9 cellular contexts compared by ENCODE assay signal in the genomic region with DNA sequence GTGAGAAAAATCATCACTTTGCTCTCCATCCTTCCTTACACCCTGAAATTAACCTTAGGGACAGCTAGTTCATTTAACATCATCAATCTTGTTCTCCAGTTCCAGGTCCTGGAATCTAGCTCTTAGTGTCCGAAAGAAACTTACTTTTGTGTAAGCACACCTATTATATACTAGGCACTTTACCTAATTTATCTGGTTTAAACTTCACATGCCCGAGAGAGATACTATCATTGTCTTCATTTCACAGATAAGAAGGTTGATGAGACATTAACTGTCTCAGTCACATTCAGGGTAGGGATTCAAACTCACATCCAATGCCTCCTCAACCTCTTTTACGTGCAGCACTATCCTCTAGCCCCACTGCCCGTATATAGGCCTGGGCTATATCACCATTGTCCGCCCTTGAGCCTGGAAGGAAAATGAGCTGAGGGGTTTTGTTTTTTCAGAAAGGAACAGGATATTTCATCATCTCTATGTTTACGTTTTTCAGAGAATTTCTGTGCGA. TPM values are rescaled to one million over a fixed set of nuclear protein-coding genes. Genes with fewer than 3 reads are reported as not detected.
DNase-seq lines count a peak whose midpoint lies in the region; ATAC-seq, FAIRE-seq and TF ChIP-seq lines count a peak whose summit lies in the region.
"Had no signal": no experiment of that assay in that cellular context is flagged by ENCODE, and none has a peak within 500 bp of the region (broad histone marks: within the 10 kb centered on the region; RNA-seq: fewer than 3 reads in every experiment).

No MANE protein-coding gene starts in this region.

- TF ChIP-seq CTCF in DND-41 (IDR thresholded peaks at IDR 0.05; ENCODE audit: borderline replicate concordance, extremely low read depth, low read length, poor library complexity, severe bottlenecking) = no peak
- TF ChIP-seq CTCF in K562 (IDR thresholded peaks at IDR 0.05 in 2 of 3, conservative IDR thresholded peaks at IDR 0.05 in 1 of 3; ENCODE audit: insufficient read depth in 2 of 3, low read depth in 1 of 3, low read length in 3 of 3) = no peak
- no peak for TF ChIP-seq CTCF in lower lobe of right lung (IDR thresholded peaks at IDR 0.05)

- H3K27me3 ChIP-seq in DND-41 (ENCODE audit: insufficient read depth, low read length, poor library complexity) (no peaks in the 10 kb centered on the region), K562 (ENCODE audit: control insufficient read depth in 2 of 2, insufficient read depth in 2 of 2, low read length in 2 of 2) (no peaks in the 10 kb centered on the region), lower lobe of right lung (ENCODE audit: low read depth) (no peaks in the 10 kb centered on the region)

- peak; percentile 48 for FAIRE-seq in K562 (lab: Jason Lieb, UNC)
- peak; percentile 9 for FAIRE-seq in urothelium cell line (lab: Jason Lieb, UNC)
- no peak for FAIRE-seq in frontal cortex (lab: Jason Lieb, UNC)

- H3K9me1 ChIP-seq in K562 (ENCODE audit: control insufficient read depth, insufficient read depth, low read length) = no peaks in the 10 kb centered on the region

- TF ChIP-seq RAD21 in K562 (CRISPR knock-in tag; conservative IDR thresholded peaks at IDR 0.05 in 1 of 2, IDR thresholded peaks at IDR 0.05 in 1 of 2) = no peak

- in situ Hi-C loops in K562 (cut with MboI) = no loop called here

- TSS peak; percentile 97 for BruUV-seq in K562 (replicated peaks; lab: Mats Ljungman, UMichigan)

- H2AFZ ChIP-seq in DND-41 (ENCODE audit: low read depth, low read length) (peak overlapping the region; percentile 98), K562 (ENCODE audit: low read depth, low read length) (peak overlapping the region; percentile 82)

- no peak for TF ChIP-seq EP300 in K562 (IDR thresholded peaks at IDR 0.05; ENCODE audit: low read length)

- H4K20me1 ChIP-seq in DND-41 (ENCODE audit: insufficient read depth, low read length) = no peaks in the 10 kb centered on the region
- no peaks in the 10 kb centered on the region for H4K20me1 ChIP-seq in K562 (replicated peaks; ENCODE audit: control insufficient read depth, insufficient read depth, low read length)

- intact Hi-C loops in K562 (cut with micrococcal nuclease) = loop anchor here (1.0 kb wide), 1 partner anchor 8 kb away; the partner anchor contains the start of gene PEX12
- intact Hi-C loops in lower lobe of right lung (cut with DNase I) = no loop called here

- POLR2A ChIA-PET in K562 (lab: Yijun Ruan, JAX) = interaction anchor here (0.7 to 7.5 kb wide), 9 partner anchors 8 to 1148 kb away, joined by 3 to 132 read pairs (median 4); partner anchors contain the start of genes PEX12, SLFN12L and SLFN14

- CTCF ChIA-PET in K562 (lab: Yijun Ruan, JAX; ENCODE audit: low intra/inter-chr PET ratio) = no interaction called here

- peak overlapping the region; percentile 94 for H3K27ac ChIP-seq in DND-41 (ENCODE audit: low read length)
- peak overlapping the region; percentile 99 for H3K27ac ChIP-seq in K562 (ENCODE audit: extremely low read depth, low read depth, low read length)
- H3K27ac ChIP-seq in lower lobe of right lung = peak overlapping the region; percentile 90

- peak overlapping the region; percentile 58 to 94; a peak in 3 of 4 replicates for H3K4me3 ChIP-seq in DND-41 (ENCODE audit: low read depth in 1 of 2, low read length in 2 of 2)
- peak overlapping the region; percentile 83 for H3K4me3 ChIP-seq in K562
- H3K4me3 ChIP-seq in lower lobe of right lung = peak overlapping the region; percentile 66

- no peak for DNase-seq in DND-41
- DNase-seq in K562 (ENCODE audit: extremely low read depth in 1 of 4, low spot score in 3 of 4) = no peak
- no peak for DNase-seq in lower lobe of right lung
- no peak for DNase-seq in urothelium cell line (ENCODE audit: low spot score)
- no peak for DNase-seq in NCI-H1417 (lab: John Stamatoyannopoulos, UW)
- DNase-seq in frontal cortex (ENCODE audit: low spot score in 2 of 2) = no peak
- no peak for DNase-seq in NCI-H2081 (lab: John Stamatoyannopoulos, UW)

- no peaks in the 10 kb centered on the region for H3K9me3 ChIP-seq in DND-41 (ENCODE audit: insufficient read depth, low read length, severe bottlenecking)
- H3K9me3 ChIP-seq in K562 (replicated peaks; ENCODE audit: control insufficient read depth, insufficient read depth, low read depth, low read length) = no peaks in the 10 kb centered on the region
- no peaks in the 10 kb centered on the region for H3K9me3 ChIP-seq in lower lobe of right lung

- peak; percentile 2; the same call in 1 of the 3 replicates for ATAC-seq in DND-41 (ENCODE audit: insufficient read depth, low read depth)
- ATAC-seq in HG03159 (IDR thresholded peaks at IDR 0.05; ENCODE audit: unreplicated experiment) = peak; percentile 14
- ATAC-seq in K562 = peak; percentile 12; the same call in 2 of the 3 replicates
- peak; percentile 1 to 9 for ATAC-seq in lower lobe of right lung

- WGBS in K562 (ENCODE audit: insufficient coverage, low coverage, missing lambda C conversion rate) = 6% methylated on average over 7 of the region's 7 CpGs

- peak overlapping the region; percentile 82 for H3K9ac ChIP-seq in DND-41 (ENCODE audit: low read depth, low read length)
- H3K9ac ChIP-seq in K562 (ENCODE audit: insufficient read depth in 1 of 2, low read depth in 2 of 2, low read length in 2 of 2) = peak overlapping the region; percentile 96 to 97; a peak in 3 of 4 replicates

- H3K36me3 ChIP-seq in DND-41 (ENCODE audit: insufficient read depth, low read length) (peaks cover 3% of the 10 kb centered on the region; the same call in 1 of the 2 replicates), K562 (ENCODE audit: control insufficient read depth, insufficient read depth, low read length) (peaks cover 12% of the 10 kb centered on the region; the same call in 1 of the 3 replicates), lower lobe of right lung (no peaks in the 10 kb centered on the region)

- no peak for TF ChIP-seq POLR2A in K562 (conservative IDR thresholded peaks at IDR 0.05)

- peaks cover 35% of the 10 kb centered on the region for H3K4me1 ChIP-seq in DND-41 (ENCODE audit: insufficient read depth, low read length)
- H3K4me1 ChIP-seq in K562 (replicated peaks in 1 of 2; ENCODE audit: control insufficient read depth in 2 of 2, insufficient read depth in 2 of 2, low read length in 2 of 2) = peaks cover 8 to 9% of the 10 kb centered on the region in 2 experiments; a peak in 4 of 5 replicates
- H3K4me1 ChIP-seq in lower lobe of right lung = peaks cover 23% of the 10 kb centered on the region

- H3K4me2 ChIP-seq in DND-41 (ENCODE audit: insufficient read depth, low read length) = peak overlapping the region; percentile 63
- H3K4me2 ChIP-seq in K562 (ENCODE audit: insufficient read depth, low read length) = peak overlapping the region; percentile 94

- peaks cover 44% of the 10 kb centered on the region for H3K79me2 ChIP-seq in DND-41 (ENCODE audit: insufficient read depth, low read length)
- H3K79me2 ChIP-seq in K562 (ENCODE audit: control insufficient read depth, insufficient read depth, low read length) = peaks cover 45% of the 10 kb centered on the region

RNA-seq across cellular contexts. Expression of gene AP2B1, which starts 0.5 kb away (rescaled TPM):
- 150 and 264 TPM in 2 replicates for total RNA-seq in K562 (2011; cell fraction: chromatin; rRNA removed; ENCODE audit: low replicate concordance)
- total RNA-seq in K562 (2011; cell fraction: nucleolus; rRNA removed) = 100 and 121 TPM in 2 replicates
- total RNA-seq in K562 (2011; cell fraction: nucleoplasm; rRNA removed) = 133 and 166 TPM in 2 replicates
- total RNA-seq in K562 (2014; rRNA removed) = 90.5 and 115 TPM in 2 replicates
- 114 and 135 TPM in 2 replicates for total RNA-seq in K562 (2014; rRNA removed; fragmentation: Illumina TruSeq; extraction: Trizol)
- total RNA-seq in K562 (2015; rRNA removed; fragmentation: Illumina TruSeq; extraction: Trizol) = 82.0 and 85.9 TPM in 2 replicates
- total RNA-seq in K562 (2021) = 221 and 245 TPM in 2 replicates
- polyA plus RNA-seq in K562 (2011; rRNA removed) = 154 and 287 TPM in 2 replicates
- 122 and 145 TPM in 2 replicates for polyA plus RNA-seq in K562 (2011; cell fraction: cytosol; rRNA removed)
- 151 and 159 TPM in 2 replicates for polyA plus RNA-seq in K562 (2011; cell fraction: nucleus; rRNA removed)
- polyA plus RNA-seq in K562 (2012) = 152 and 157 TPM in 2 replicates
- 191 and 204 TPM in 2 replicates for polyA plus RNA-seq in K562 (2014; fragmentation: Illumina TruSeq; extraction: Trizol)
- 10 to 100 TPM; 60.1 to 63.6 TPM for polyA plus RNA-seq in K562 (2014; fragmentation: Nextera tagmentation; extraction: Ambion mirVana)
- polyA plus RNA-seq in K562 (2014; rRNA removed) = 105 and 126 TPM in 2 replicates
- 244 and 452 TPM in 2 replicates for polyA minus RNA-seq in K562 (2011; rRNA and poly(A)+ RNA removed)
- 95.2 and 196 TPM in 2 replicates for polyA minus RNA-seq in K562 (2011; cell fraction: cytosol; rRNA and poly(A)+ RNA removed)
- 73.0 and 81.9 TPM in 2 replicates for polyA minus RNA-seq in K562 (2011; cell fraction: nucleus; rRNA and poly(A)+ RNA removed)
- total RNA-seq in lower lobe of right lung = 145 TPM
- total RNA-seq in frontal cortex = 126 TPM

RNA-seq across cellular contexts. Expression of gene PEX12, which starts 8.2 kb away (rescaled TPM):
- total RNA-seq in K562 (2011; cell fraction: chromatin; rRNA removed; ENCODE audit: low replicate concordance) = 7.7 and 10.2 TPM in 2 replicates
- total RNA-seq in K562 (2011; cell fraction: nucleolus; rRNA removed) = 9.2 and 9.3 TPM in 2 replicates
- 10.9 and 12.7 TPM in 2 replicates for total RNA-seq in K562 (2011; cell fraction: nucleoplasm; rRNA removed)
- total RNA-seq in K562 (2014; rRNA removed) = 4.6 and 5.6 TPM in 2 replicates
- total RNA-seq in K562 (2014; rRNA removed; fragmentation: Illumina TruSeq; extraction: Trizol) = 6.4 and 6.8 TPM in 2 replicates
- total RNA-seq in K562 (2015; rRNA removed; fragmentation: Illumina TruSeq; extraction: Trizol) = 5.8 and 6.4 TPM in 2 replicates
- 5.5 and 6.1 TPM in 2 replicates for total RNA-seq in K562 (2021)
- polyA plus RNA-seq in K562 (2011; rRNA removed) = 9.9 and 12.4 TPM in 2 replicates
- polyA plus RNA-seq in K562 (2011; cell fraction: cytosol; rRNA removed) = 11.1 and 11.7 TPM in 2 replicates
- 6.9 and 8.3 TPM in 2 replicates for polyA plus RNA-seq in K562 (2011; cell fraction: nucleus; rRNA removed)
- 7.8 TPM in 2 replicates for polyA plus RNA-seq in K562 (2012)
- 7.9 and 8.4 TPM in 2 replicates for polyA plus RNA-seq in K562 (2014; fragmentation: Illumina TruSeq; extraction: Trizol)
- polyA plus RNA-seq in K562 (2014; fragmentation: Nextera tagmentation; extraction: Ambion mirVana) = 1 to 10 TPM; 4.0 to 6.7 TPM
- 4.5 and 4.9 TPM in 2 replicates for polyA plus RNA-seq in K562 (2014; rRNA removed)
- polyA minus RNA-seq in K562 (2011; rRNA and poly(A)+ RNA removed) = 9.1 and 13.3 TPM in 2 replicates
- 4.2 and 5.0 TPM in 2 replicates for polyA minus RNA-seq in K562 (2011; cell fraction: cytosol; rRNA and poly(A)+ RNA removed)
- 4.8 and 7.3 TPM in 2 replicates for polyA minus RNA-seq in K562 (2011; cell fraction: nucleus; rRNA and poly(A)+ RNA removed)
- total RNA-seq in lower lobe of right lung = 7.0 TPM
- total RNA-seq in frontal cortex = 6.1 TPM

RNA-seq across cellular contexts. Expression of gene SLFN14, which starts 26.0 kb away (rescaled TPM):
- 4.3 and 10.9 TPM in 2 replicates for total RNA-seq in K562 (2011; cell fraction: chromatin; rRNA removed; ENCODE audit: low replicate concordance)
- total RNA-seq in K562 (2011; cell fraction: nucleolus; rRNA removed) = 2.5 and 3.9 TPM in 2 replicates
- total RNA-seq in K562 (2011; cell fraction: nucleoplasm; rRNA removed) = 3.5 and 4.9 TPM in 2 replicates
- total RNA-seq in K562 (2014; rRNA removed) (2.7 and 3.0 TPM in 2 replicates), K562 (2014; rRNA removed; fragmentation: Illumina TruSeq; extraction: Trizol) (4.0 and 5.1 TPM in 2 replicates), K562 (2015; rRNA removed; fragmentation: Illumina TruSeq; extraction: Trizol) (1.3 and 1.7 TPM in 2 replicates), K562 (2021) (3.2 and 4.3 TPM in 2 replicates), lower lobe of right lung (0.59 TPM), frontal cortex (0.41 TPM)
- polyA plus RNA-seq in K562 (2011; rRNA removed) (1.2 and 3.9 TPM in 2 replicates), K562 (2014; fragmentation: Illumina TruSeq; extraction: Trizol) (3.3 and 3.8 TPM in 2 replicates), K562 (2014; fragmentation: Nextera tagmentation; extraction: Ambion mirVana) (1 to 10 TPM; 1.6 to 3.1 TPM), K562 (2014; rRNA removed) (2.6 and 3.1 TPM in 2 replicates)
- polyA plus RNA-seq in K562 (2011; cell fraction: cytosol; rRNA removed) = 0.65 and 1.0 TPM in 2 replicates
- 0.76 and 2.0 TPM in 2 replicates for polyA plus RNA-seq in K562 (2011; cell fraction: nucleus; rRNA removed)
- 0.89 and 1.3 TPM in 2 replicates for polyA plus RNA-seq in K562 (2012)
- 2.1 and 5.7 TPM in 2 replicates for polyA minus RNA-seq in K562 (2011; rRNA and poly(A)+ RNA removed)
- 0.46 and 2.2 TPM in 2 replicates for polyA minus RNA-seq in K562 (2011; cell fraction: cytosol; rRNA and poly(A)+ RNA removed)
- 1.4 and 1.9 TPM in 2 replicates for polyA minus RNA-seq in K562 (2011; cell fraction: nucleus; rRNA and poly(A)+ RNA removed)
- total RNA-seq: HT1080 had no signal

RNA-seq across cellular contexts. Expression of gene SLFN12L, which starts 49.1 kb away (rescaled TPM):
- 0.16 and 0.40 TPM in 2 replicates for total RNA-seq in K562 (2011; cell fraction: chromatin; rRNA removed; ENCODE audit: low replicate concordance)
- total RNA-seq in K562 (2011; cell fraction: nucleolus; rRNA removed) = not detected in 2 replicates
- 0.37 TPM in 1 of 2 replicates, not detected in the other for total RNA-seq in K562 (2011; cell fraction: nucleoplasm; rRNA removed)
- total RNA-seq in K562 (2014; rRNA removed) (0.04 TPM in 1 of 2 replicates, not detected in the other), K562 (2014; rRNA removed; fragmentation: Illumina TruSeq; extraction: Trizol) (0.07 TPM in 1 of 2 replicates, not detected in the other), K562 (2015; rRNA removed; fragmentation: Illumina TruSeq; extraction: Trizol) (0.18 and 0.26 TPM in 2 replicates), K562 (2021) (0.09 and 0.31 TPM in 2 replicates), lower lobe of right lung (4.0 TPM), frontal cortex (0.41 TPM)
- polyA plus RNA-seq in K562 (2011; rRNA removed) (0.04 TPM in 1 of 2 replicates, not detected in the other), K562 (2014; fragmentation: Illumina TruSeq; extraction: Trizol) (0.09 TPM in 1 of 2 replicates, not detected in the other), K562 (2014; fragmentation: Nextera tagmentation; extraction: Ambion mirVana) (under 1 TPM in 1 of 2 experiments, not detected in 1; 0.04 TPM), K562 (2014; rRNA removed) (0.05 TPM in 1 of 2 replicates, not detected in the other)
- polyA plus RNA-seq in K562 (2011; cell fraction: cytosol; rRNA removed) = not detected in 2 replicates
- 0.04 TPM in 1 of 2 replicates, not detected in the other for polyA plus RNA-seq in K562 (2011; cell fraction: nucleus; rRNA removed)
- 0.05 and 0.58 TPM in 2 replicates for polyA plus RNA-seq in K562 (2012)
- polyA minus RNA-seq in K562 (2011; rRNA and poly(A)+ RNA removed) = 0.09 TPM in 1 of 2 replicates, not detected in the other
- not detected in 2 replicates for polyA minus RNA-seq in K562 (2011; cell fraction: cytosol; rRNA and poly(A)+ RNA removed)
- 0.27 TPM in 1 of 2 replicates, not detected in the other for polyA minus RNA-seq in K562 (2011; cell fraction: nucleus; rRNA and poly(A)+ RNA removed)
- total RNA-seq: HT1080 had no signal
